In genomic region chr11:62546937-62547625, GRCh38 we compare ENCODE assay signal across 8 cellular contexts. TPM values are rescaled to one million over a fixed set of nuclear protein-coding genes. Genes with fewer than 3 reads are reported as not detected.
DNase-seq lines count a peak whose midpoint lies in the region; ATAC-seq, FAIRE-seq and TF ChIP-seq lines count a peak whose summit lies in the region.

No MANE protein-coding gene starts in this region.

- H3K4me3 ChIP-seq in HEK293 (ENCODE audit: low read depth, low read length), result peak overlapping the region; percentile 76

- no peaks in the 10 kb centered on the region for H3K27me3 Mint-ChIP-seq in activated B cell treated with CpG ODN at 0.5 μM for 24 hours
- H3K27me3 Mint-ChIP-seq in glutamatergic neuron (ENCODE audit: unreplicated experiment), result peaks cover 28% of the 10 kb centered on the region

- no peak for FAIRE-seq in GM12892 (lab: Jason Lieb, UNC)

- CTCF ChIA-PET in HEK293 (lab: Yijun Ruan, JAX), result interaction anchor here (0.6 to 1.1 kb wide), 3 partner anchors 13 to 223 kb away, joined by 3 to 6 read pairs (median 5); no protein-coding TSS in a partner anchor
- CTCF ChIA-PET in activated B cell treated with CpG ODN at 0.5 μM for 24 hours (lab: Charles Lee), result interaction anchor here (0.5 to 11.6 kb wide), 5 partner anchors 8 to 131 kb away, joined by 3 to 159 read pairs (median 3); no protein-coding TSS in a partner anchor

- H3K27ac Mint-ChIP-seq in activated B cell treated with CpG ODN at 0.5 μM for 24 hours (peak overlapping the region; percentile 65), glutamatergic neuron (ENCODE audit: unreplicated experiment) (no peak overlapping the region)

- TF ChIP-seq CTCF in HEK293 (tag by site-specific recombination; IDR thresholded peaks at IDR 0.05) (no peak), activated B cell treated with CpG ODN at 0.5 μM for 24 hours (IDR thresholded peaks at IDR 0.05) (no peak), glutamatergic neuron (IDR thresholded peaks at IDR 0.05; ENCODE audit: partially characterized antibody, unreplicated experiment) (peak; percentile 9)

- no peaks in the 10 kb centered on the region for H3K36me3 ChIP-seq in HEK293 (ENCODE audit: control insufficient read depth in 2 of 2, insufficient read depth in 1 of 2, low read length in 2 of 2)

- no peak for TF ChIP-seq POLR2A in GM12892 (IDR thresholded peaks at IDR 0.05; ENCODE audit: low read depth, low read length)

- intact Hi-C loops in activated B cell treated with CpG ODN at 0.5 μM for 24 hours (cut with micrococcal nuclease), result loop anchor here (1.0 kb wide), 1 partner anchor 8 kb away; no protein-coding TSS in a partner anchor

- no peak for ATAC-seq in activated B cell treated with CpG ODN at 0.5 μM for 24 hours (ENCODE audit: low read depth)
- no peak for ATAC-seq in HG02840 (IDR thresholded peaks at IDR 0.05; ENCODE audit: low FRiP score, unreplicated experiment)
- no peak for ATAC-seq in GM18867 (IDR thresholded peaks at IDR 0.05; ENCODE audit: unreplicated experiment)

- no peaks in the 10 kb centered on the region; the same call in 1 of the 2 replicates for H3K4me1 ChIP-seq in HEK293 (ENCODE audit: control insufficient read depth, insufficient read depth, low read length)

- H3K4me3 Mint-ChIP-seq in activated B cell treated with CpG ODN at 0.5 μM for 24 hours (peak overlapping the region; percentile 81), glutamatergic neuron (ENCODE audit: unreplicated experiment) (peak overlapping the region; percentile 63)

- H3K9me3 Mint-ChIP-seq in activated B cell treated with CpG ODN at 0.5 μM for 24 hours (no peaks in the 10 kb centered on the region), glutamatergic neuron (ENCODE audit: unreplicated experiment) (no peaks in the 10 kb centered on the region)

- DNase-seq in activated B cell treated with CpG ODN at 0.5 μM for 24 hours, result no peak
- DNase-seq in glutamatergic neuron, result no peak
- peak; percentile 51 for DNase-seq in retina
- no peak for DNase-seq in GM12892 (ENCODE audit: insufficient read length)
- DNase-seq in NCI-H146 (lab: John Stamatoyannopoulos, UW), result no peak

- POLR2A ChIA-PET in HEK293 (lab: Yijun Ruan, JAX) (interaction anchor here (0.7 to 4.8 kb wide), 10 partner anchors 8 to 308 kb away, joined by 3 to 53 read pairs (median 6); partner anchors contain the start of genes EEF1G, TUT1 and UQCC3), activated B cell treated with CpG ODN at 0.5 μM for 24 hours (lab: Charles Lee) (interaction anchor here (0.6 to 7.5 kb wide), 12 partner anchors 8 to 732 kb away, joined by 3 to 73 read pairs (median 5); partner anchors contain the start of genes EEF1G, GANAB and TUT1)

- H3K9me3 ChIP-seq in HEK293 (ENCODE audit: control insufficient read depth, insufficient read depth, low read depth, low read length), result no peaks in the 10 kb centered on the region

- peaks cover 64% of the 10 kb centered on the region for H3K4me1 Mint-ChIP-seq in activated B cell treated with CpG ODN at 0.5 μM for 24 hours
- H3K4me1 Mint-ChIP-seq in glutamatergic neuron (ENCODE audit: low read depth, unreplicated experiment), result peaks cover 9% of the 10 kb centered on the region

- no peak overlapping the region for H3K27ac ChIP-seq in HEK293 (ENCODE audit: extremely low read depth, low read depth, low read length)

- peaks cover 10% of the 10 kb centered on the region for H3K36me3 Mint-ChIP-seq in activated B cell treated with CpG ODN at 0.5 μM for 24 hours (ENCODE audit: low read depth)
- H3K36me3 Mint-ChIP-seq in glutamatergic neuron (ENCODE audit: unreplicated experiment), result no peaks in the 10 kb centered on the region

TF ChIP-seq in HEK293, 187 proteins besides CTCF, POLR2A, EP300 and RAD21:
- TF ChIP-seq BCL11B (tag by site-specific recombination; IDR thresholded peaks at IDR 0.05; ENCODE audit: low read depth) (no peak), ZNF830 (tag by site-specific recombination; IDR thresholded peaks at IDR 0.05; ENCODE audit: low read depth) (no peak), SP2 (tag by site-specific recombination; IDR thresholded peaks at IDR 0.05) (peak; percentile 47), ZFHX2 (tag by site-specific recombination; conservative IDR thresholded peaks at IDR 0.05) (peak; percentile 89), ZNF366 (tag by site-specific recombination; conservative IDR thresholded peaks at IDR 0.05) (no peak), GLIS2 (tag by site-specific recombination; IDR thresholded peaks at IDR 0.05) (peak; percentile 48; the same call in 1 of the 2 replicates), EGR2 (tag by site-specific recombination; IDR thresholded peaks at IDR 0.05; ENCODE audit: low read depth) (peak; percentile 72; the same call in 1 of the 2 replicates), ZNF184 (tag by site-specific recombination; IDR thresholded peaks at IDR 0.05) (no peak), KLF7 (tag by site-specific recombination; IDR thresholded peaks at IDR 0.05; ENCODE audit: borderline replicate concordance) (0 out of 2 replicates have a peak, but pooled peaks have one; percentile 46), ZNF335 (tag by site-specific recombination; conservative IDR thresholded peaks at IDR 0.05) (peak; percentile 4; the same call in 1 of the 2 replicates)

RNA-seq across cellular contexts. Expression of gene AHNAK, which starts 0.5 kb away (rescaled TPM):
- total RNA-seq in activated B cell treated with CpG ODN at 0.5 μM for 24 hours, result 246 and 248 TPM in 2 replicates
- 4.5 TPM for total RNA-seq in glutamatergic neuron (ENCODE audit: unreplicated experiment)
- polyA plus RNA-seq in GM12892 (2012; ENCODE audit: missing spikeins), result 15.5 TPM

RNA-seq across cellular contexts. Expression of gene EEF1G, which starts 26.6 kb away (rescaled TPM):
- total RNA-seq in activated B cell treated with CpG ODN at 0.5 μM for 24 hours (2,373 and 2,524 TPM in 2 replicates), glutamatergic neuron (ENCODE audit: unreplicated experiment) (928 TPM)
- 3,566 TPM for polyA plus RNA-seq in GM12892 (2012; ENCODE audit: missing spikeins)

RNA-seq across cellular contexts. Expression of gene TUT1, which starts 44.2 kb away (rescaled TPM):
- total RNA-seq in activated B cell treated with CpG ODN at 0.5 μM for 24 hours, result 27.8 and 30.9 TPM in 2 replicates
- total RNA-seq in glutamatergic neuron (ENCODE audit: unreplicated experiment), result 29.7 TPM
- polyA plus RNA-seq in GM12892 (2012; ENCODE audit: missing spikeins), result 13.1 TPM

RNA-seq across cellular contexts. Expression of gene MTA2, which starts 54.6 kb away (rescaled TPM):
- total RNA-seq in activated B cell treated with CpG ODN at 0.5 μM for 24 hours, result 170 and 175 TPM in 2 replicates
- total RNA-seq in glutamatergic neuron (ENCODE audit: unreplicated experiment), result 172 TPM
- polyA plus RNA-seq in GM12892 (2012; ENCODE audit: missing spikeins), result 111 TPM

Comparison
In these comparisons a context has a peak if more than half of its experiments do, and no peak if none do; other contexts are left out.
1. RNA of gene AHNAK, which starts 0.5 kb away (total RNA-seq): 246 to 248 TPM in activated B cell treated with CpG ODN at 0.5 μM for 24 hours; 4.5 TPM in glutamatergic neuron (single experiment); every median in the first group is over 10 times any median in the second.